Comparison of ENCODE assay signal across 11 cellular contexts in genomic region chr9:36872641-36873040, GRCh38.
A peak's percentile ranks its signal among the peaks of the same experiment; 100 is the strongest.
DNase-seq lines count a peak whose midpoint lies in the region; ATAC-seq and TF ChIP-seq lines count a peak whose summit lies in the region.
"Had no signal": no experiment of that assay in that cellular context is flagged by ENCODE, and none has a peak within 500 bp of the region (broad histone marks: within the 10 kb centered on the region; RNA-seq: fewer than 3 reads in every experiment).

No MANE protein-coding gene starts in this region.

- H3K27ac Mint-ChIP-seq in natural killer cell treated with Interleukin-12 subunit alpha and Interleukin-12 subunit beta and Interleukin-15 and Interleukin-18, amount 100 ng/mL, for 72 hours: no peak overlapping the region
- H3K27ac Mint-ChIP-seq in natural killer cell (no peak overlapping the region), glutamatergic neuron (ENCODE audit: unreplicated experiment) (no peak overlapping the region)
- H3K27ac Mint-ChIP-seq in stimulated activated memory B cell treated with anti-CD40 and anti-IgM and Interleukin-4, amounts not matched to agents 10 μg/mL and 1 μg/mL and 100 μg/mL, for 72 hours: peak overlapping the region; percentile 79
- H3K27ac Mint-ChIP-seq: CD4-positive, CD25-positive, alpha-beta regulatory T cell; GM23338 had no signal

- no peak for ATAC-seq in natural killer cell treated with Interleukin-12 subunit alpha and Interleukin-12 subunit beta and Interleukin-15 and Interleukin-18, amount 100 ng/mL, for 72 hours
- no peak for ATAC-seq in natural killer cell
- no peak for ATAC-seq in stimulated activated memory B cell treated with anti-CD40 and anti-IgM and Interleukin-4, amounts not matched to agents 10 μg/mL and 1 μg/mL and 100 μg/mL, for 72 hours

- H3K4me1 ChIP-seq in colonic mucosa: peaks cover under 1% of the 10 kb centered on the region

- DNase-seq in natural killer cell treated with Interleukin-12 subunit alpha and Interleukin-12 subunit beta and Interleukin-15 and Interleukin-18, amount 100 ng/mL, for 72 hours (ENCODE audit: low spot score): peak; percentile 22
- DNase-seq in natural killer cell (no peak), glutamatergic neuron (no peak), colonic mucosa (no peak), mesenteric fat pad (ENCODE audit: low spot score) (no peak), SHP77 (lab: John Stamatoyannopoulos, UW) (no peak)

- no peaks in the 10 kb centered on the region for H3K9me3 Mint-ChIP-seq in natural killer cell treated with Interleukin-12 subunit alpha and Interleukin-12 subunit beta and Interleukin-15 and Interleukin-18, amount 100 ng/mL, for 72 hours
- H3K9me3 Mint-ChIP-seq in natural killer cell (no peaks in the 10 kb centered on the region), glutamatergic neuron (ENCODE audit: unreplicated experiment) (peaks cover 11% of the 10 kb centered on the region)
- H3K9me3 Mint-ChIP-seq in stimulated activated memory B cell treated with anti-CD40 and anti-IgM and Interleukin-4, amounts not matched to agents 10 μg/mL and 1 μg/mL and 100 μg/mL, for 72 hours: no peaks in the 10 kb centered on the region
- H3K9me3 Mint-ChIP-seq: CD4-positive, CD25-positive, alpha-beta regulatory T cell had no signal

- H3K27me3 Mint-ChIP-seq in natural killer cell treated with Interleukin-12 subunit alpha and Interleukin-12 subunit beta and Interleukin-15 and Interleukin-18, amount 100 ng/mL, for 72 hours: peaks cover 3 to 6% of the 10 kb centered on the region in 2 donors
- H3K27me3 Mint-ChIP-seq in natural killer cell (ENCODE audit: low read depth in 2 of 2) (peaks cover 5 to 12% of the 10 kb centered on the region in 2 donors), glutamatergic neuron (ENCODE audit: unreplicated experiment) (peaks cover 2% of the 10 kb centered on the region)
- H3K27me3 Mint-ChIP-seq in stimulated activated memory B cell treated with anti-CD40 and anti-IgM and Interleukin-4, amounts not matched to agents 10 μg/mL and 1 μg/mL and 100 μg/mL, for 72 hours: no peaks in the 10 kb centered on the region
- H3K27me3 Mint-ChIP-seq: CD4-positive, CD25-positive, alpha-beta regulatory T cell had no signal

- no peaks in the 10 kb centered on the region for H3K36me3 ChIP-seq in colonic mucosa

- TF ChIP-seq CTCF in natural killer cell (IDR thresholded peaks at IDR 0.05): no peak
- no peak for TF ChIP-seq CTCF in glutamatergic neuron (IDR thresholded peaks at IDR 0.05; ENCODE audit: partially characterized antibody, unreplicated experiment)
- no peak for TF ChIP-seq CTCF in colonic mucosa (IDR thresholded peaks at IDR 0.05)

- H3K9ac ChIP-seq in colonic mucosa (ENCODE audit: low read depth in 2 of 2, low read length in 2 of 2): no peak overlapping the region
- H3K9ac ChIP-seq: SK-N-SH had no signal

- H3K4me1 Mint-ChIP-seq in natural killer cell treated with Interleukin-12 subunit alpha and Interleukin-12 subunit beta and Interleukin-15 and Interleukin-18, amount 100 ng/mL, for 72 hours (ENCODE audit: low read depth in 2 of 2): no peaks in the 10 kb centered on the region
- H3K4me1 Mint-ChIP-seq in natural killer cell: peaks cover 0 to 5% of the 10 kb centered on the region in 2 donors
- peaks cover 15% of the 10 kb centered on the region for H3K4me1 Mint-ChIP-seq in glutamatergic neuron (ENCODE audit: low read depth, unreplicated experiment)
- H3K4me1 Mint-ChIP-seq in stimulated activated memory B cell treated with anti-CD40 and anti-IgM and Interleukin-4, amounts not matched to agents 10 μg/mL and 1 μg/mL and 100 μg/mL, for 72 hours: peaks cover 80% of the 10 kb centered on the region

- H3K4me3 Mint-ChIP-seq in natural killer cell treated with Interleukin-12 subunit alpha and Interleukin-12 subunit beta and Interleukin-15 and Interleukin-18, amount 100 ng/mL, for 72 hours: no peak overlapping the region
- H3K4me3 Mint-ChIP-seq in natural killer cell (no peak overlapping the region), glutamatergic neuron (ENCODE audit: unreplicated experiment) (peak overlapping the region; percentile 38)
- no peak overlapping the region for H3K4me3 Mint-ChIP-seq in stimulated activated memory B cell treated with anti-CD40 and anti-IgM and Interleukin-4, amounts not matched to agents 10 μg/mL and 1 μg/mL and 100 μg/mL, for 72 hours
- H3K4me3 Mint-ChIP-seq: CD4-positive, CD25-positive, alpha-beta regulatory T cell; GM23338 had no signal

- H3K4me3 ChIP-seq in colonic mucosa: no peak overlapping the region
- H3K4me3 ChIP-seq: GM23338 had no signal

- H3K27ac ChIP-seq in colonic mucosa: no peak overlapping the region
- H3K27ac ChIP-seq: 22Rv1 had no signal

- intact Hi-C loops in natural killer cell (cut with micrococcal nuclease): loop anchor here (1.0 to 5.0 kb wide), 2 partner anchors 457 to 515 kb away; no protein-coding TSS in a partner anchor
- intact Hi-C loops in colonic mucosa (cut with DNase I): loop anchor here (2.0 kb wide), 1 partner anchor 118 kb away; no protein-coding TSS in a partner anchor

- H3K27me3 ChIP-seq in colonic mucosa: no peaks in the 10 kb centered on the region

- H3K36me3 Mint-ChIP-seq in natural killer cell treated with Interleukin-12 subunit alpha and Interleukin-12 subunit beta and Interleukin-15 and Interleukin-18, amount 100 ng/mL, for 72 hours: no peaks in the 10 kb centered on the region
- H3K36me3 Mint-ChIP-seq in natural killer cell: no peaks in the 10 kb centered on the region
- peaks cover 4% of the 10 kb centered on the region for H3K36me3 Mint-ChIP-seq in glutamatergic neuron (ENCODE audit: unreplicated experiment)
- peaks cover 50% of the 10 kb centered on the region for H3K36me3 Mint-ChIP-seq in stimulated activated memory B cell treated with anti-CD40 and anti-IgM and Interleukin-4, amounts not matched to agents 10 μg/mL and 1 μg/mL and 100 μg/mL, for 72 hours
- H3K36me3 Mint-ChIP-seq: CD4-positive, CD25-positive, alpha-beta regulatory T cell had no signal

- H3K9me3 ChIP-seq in colonic mucosa: no peaks in the 10 kb centered on the region
- H3K9me3 ChIP-seq: SK-N-SH had no signal
